In genomic region chr5:138686668-138687067, GRCh38 we compare ENCODE assay signal across 22 cellular contexts.
DNase-seq lines count a peak whose midpoint lies in the region; ATAC-seq, FAIRE-seq and TF ChIP-seq lines count a peak whose summit lies in the region.
"Had no signal": no experiment of that assay in that cellular context is flagged by ENCODE, and none has a peak within 500 bp of the region (broad histone marks: within the 10 kb centered on the region; RNA-seq: fewer than 3 reads in every experiment).

No MANE protein-coding gene starts in this region.

- H3K27me3 ChIP-seq in endothelial cell of umbilical vein (ENCODE audit: control insufficient read depth in 2 of 2, insufficient read depth in 2 of 2, low read length in 2 of 2) (peaks cover 0 to 2% of the 10 kb centered on the region in 2 experiments), osteoblast (ENCODE audit: insufficient read depth, low read length) (no peaks in the 10 kb centered on the region)

- CTCF ChIA-PET in endothelial cell of umbilical vein (lab: Charles Lee): no interaction called here

- no peaks in the 10 kb centered on the region for H3K9me1 ChIP-seq in endothelial cell of umbilical vein (replicated peaks; ENCODE audit: control insufficient read depth, extremely low read depth, insufficient read depth, low read length)

- peak; percentile 83 for FAIRE-seq in endothelial cell of umbilical vein (lab: Jason Lieb, UNC)
- FAIRE-seq: small intestine had no signal

- no peaks in the 10 kb centered on the region for H3K79me2 ChIP-seq in endothelial cell of umbilical vein (ENCODE audit: control insufficient read depth, insufficient read depth, low read length)
- H3K79me2 ChIP-seq in osteoblast (ENCODE audit: insufficient read depth, low read length): no peaks in the 10 kb centered on the region

- H3K4me1 ChIP-seq in endothelial cell of umbilical vein (ENCODE audit: control insufficient read depth, extremely low read depth, insufficient read depth, low read length) (peaks cover 5% of the 10 kb centered on the region), osteoblast (ENCODE audit: insufficient read depth, low read length) (no peaks in the 10 kb centered on the region)

- TF ChIP-seq POLR2A in endothelial cell of umbilical vein (IDR thresholded peaks at IDR 0.05; ENCODE audit: low read depth, low read length): no peak

- H3K4me2 ChIP-seq in endothelial cell of umbilical vein (ENCODE audit: insufficient read depth, low read length) (no peak overlapping the region), osteoblast (ENCODE audit: insufficient read depth, low read length) (no peak overlapping the region)

- H3K27ac ChIP-seq in endothelial cell of umbilical vein (ENCODE audit: insufficient read depth, low read depth, low read length): no peak overlapping the region
- H3K27ac ChIP-seq in osteoblast (ENCODE audit: low read depth, low read length): no peak overlapping the region

- POLR2A ChIA-PET in endothelial cell of umbilical vein (lab: Charles Lee): no interaction called here

- H2AFZ ChIP-seq in endothelial cell of umbilical vein (ENCODE audit: low read depth, low read length) (peak overlapping the region; percentile 1), osteoblast (ENCODE audit: low read length) (peak overlapping the region; percentile 52)

- no peaks in the 10 kb centered on the region for H3K9me3 ChIP-seq in endothelial cell of umbilical vein (replicated peaks; ENCODE audit: control insufficient read depth, insufficient read depth, low read length)
- no peaks in the 10 kb centered on the region for H3K9me3 ChIP-seq in osteoblast (ENCODE audit: low read depth, low read length)

- ATAC-seq in GM18498 (IDR thresholded peaks at IDR 0.05; ENCODE audit: unreplicated experiment): no peak
- ATAC-seq in GM18519 (IDR thresholded peaks at IDR 0.05; ENCODE audit: low FRiP score, unreplicated experiment): no peak
- no peak for ATAC-seq in HG03175 (IDR thresholded peaks at IDR 0.05; ENCODE audit: unreplicated experiment)
- ATAC-seq: natural killer cell, Panc1 had no signal

- intact Hi-C loops in endothelial cell of umbilical vein (cut with micrococcal nuclease): no loop called here
- intact Hi-C loops in cardiac septum (cut with DNase I): no loop called here

- no peak overlapping the region for H3K9ac ChIP-seq in endothelial cell of umbilical vein (replicated peaks; ENCODE audit: extremely low read depth, insufficient read depth, low read length)

- peak; percentile 22 for DNase-seq in HK-2 (ENCODE audit: unreplicated experiment)
- DNase-seq in RKO (ENCODE audit: low spot score): peak; percentile 24
- peak; percentile 84 for DNase-seq in endothelial cell of umbilical vein (ENCODE audit: low read depth, low spot score)
- no peak for DNase-seq in osteoblast (ENCODE audit: insufficient read length, low spot score, missing footprints)
- DNase-seq in cardiac septum (ENCODE audit: low spot score): no peak
- DNase-seq: activated CD4-positive, alpha-beta T cell treated with anti-CD3 and anti-CD28 coated beads, Interleukin-2, amount 50 U/mL, for 4 hours; activated naive CD4-positive, alpha-beta T cell treated with anti-CD3 and anti-CD28 coated beads for 36 hours; activated T-cell treated with anti-CD3 and anti-CD28 coated beads for 4 hours; DMS79 treated with DMSO at 0.1 percent for 48 hours; H9; head of caudate nucleus; natural killer cell; NCI-H1092 treated with DMSO at 0.1 percent for 48 hours; posterior cingulate gyrus; small intestine; stimulated activated CD8-positive, alpha-beta memory T cell treated with anti-CD3 and anti-CD28 coated beads, Interleukin-4, amount 100 ng/mL, for 48 hours; substantia nigra had no signal

- no peaks in the 10 kb centered on the region for H3K36me3 ChIP-seq in endothelial cell of umbilical vein (ENCODE audit: control insufficient read depth in 2 of 2, extremely low read depth in 1 of 2, insufficient read depth in 2 of 2, low read length in 2 of 2)
- H3K36me3 ChIP-seq in osteoblast (ENCODE audit: insufficient read depth, low read length): no peaks in the 10 kb centered on the region

- no peak for TF ChIP-seq CTCF in endothelial cell of umbilical vein (IDR thresholded peaks at IDR 0.05; ENCODE audit: extremely low read depth in 1 of 2, insufficient read depth in 1 of 2, low read depth in 1 of 2, low read length in 2 of 2)
- no peak for TF ChIP-seq CTCF in osteoblast (IDR thresholded peaks at IDR 0.05; ENCODE audit: extremely low read depth, low read depth, low read length)

- H4K20me1 ChIP-seq in endothelial cell of umbilical vein (replicated peaks; ENCODE audit: control insufficient read depth, extremely low read depth, insufficient read depth, low read length) (no peaks in the 10 kb centered on the region), osteoblast (ENCODE audit: insufficient read depth, low read length) (no peaks in the 10 kb centered on the region)

- dilution Hi-C loops in endothelial cell of umbilical vein (cut with MboI; ENCODE audit: extremely low pct_ligation_motif_present, low sequenced_read_pairs): no loop called here

- H3K4me3 ChIP-seq in endothelial cell of umbilical vein (replicated peaks in 1 of 3; ENCODE audit: insufficient read depth in 1 of 3, low read depth in 1 of 3, low read length in 3 of 3) (no peak overlapping the region), osteoblast (ENCODE audit: insufficient read depth, low read length) (no peak overlapping the region)
- H3K4me3 ChIP-seq: lung had no signal

- no TSS peak for BruUV-seq in endothelial cell of umbilical vein (replicated peaks; lab: Mats Ljungman, UMichigan)

TF ChIP-seq in endothelial cell of umbilical vein, 7 proteins besides CTCF, POLR2A, EP300 and RAD21:
- TF ChIP-seq GATA2 (IDR thresholded peaks at IDR 0.05; ENCODE audit: insufficient read depth, insufficient read length, low read depth, low read length) (no peak), JUN (IDR thresholded peaks at IDR 0.05; ENCODE audit: borderline replicate concordance, insufficient read depth, insufficient read length, low read depth) (peak; percentile 57), MAX (IDR thresholded peaks at IDR 0.05; ENCODE audit: insufficient read depth, insufficient read length) (no peak), MYC (IDR thresholded peaks at IDR 0.05; ENCODE audit: low read depth, low read length) (no peak), EZH2 (IDR thresholded peaks at IDR 0.05; ENCODE audit: borderline replicate concordance, low read depth, low read length, severe bottlenecking) (no peak), POLR2AphosphoS5 (IDR thresholded peaks at IDR 0.05; ENCODE audit: insufficient read depth, low read depth, low read length) (peak; percentile 28), FOS (IDR thresholded peaks at IDR 0.05; ENCODE audit: borderline replicate concordance, insufficient read depth, low read length) (peak; percentile 76)

Comparison
In these comparisons a context has a peak if more than half of its experiments do, and no peak if none do; other contexts are left out.
1. DNase-seq: peak in HK-2 (single experiment), RKO (single experiment) and endothelial cell of umbilical vein (single experiment); none in osteoblast (single experiment) and cardiac septum (single experiment).